In genomic region chr1:180157108-180157507, GRCh38 we compare ENCODE assay signal across 10 cellular contexts. TPM values are rescaled to one million over a fixed set of nuclear protein-coding genes. Genes with fewer than 3 reads are reported as not detected.
DNase-seq lines count a peak whose midpoint lies in the region; ATAC-seq and TF ChIP-seq lines count a peak whose summit lies in the region.
"Had no signal": no experiment of that assay in that cellular context is flagged by ENCODE, and none has a peak within 500 bp of the region (broad histone marks: within the 10 kb centered on the region; RNA-seq: fewer than 3 reads in every experiment).

No MANE protein-coding gene starts in this region.

- peaks cover 12 to 41% (median 31%) of the 10 kb centered on the region in 4 donors for H3K4me1 ChIP-seq in liver (ENCODE audit: control insufficient read depth in 4 of 4, insufficient read depth in 4 of 4, low read length in 3 of 4)

- in situ Hi-C loops in astrocyte of the spinal cord (cut with HindIII; ENCODE audit: low sequenced_read_pairs): no loop called here

- H3K27me3 ChIP-seq in liver (ENCODE audit: control insufficient read depth in 4 of 4, insufficient read depth in 4 of 4, low read length in 3 of 4): peaks cover 0 to 3% (median 0%) of the 10 kb centered on the region in 4 donors

- H3K27ac ChIP-seq in liver (ENCODE audit: low read depth in 1 of 2, low read length in 2 of 2): peak overlapping the region; percentile 58 to 63

- no peak for ATAC-seq in GM18861 (IDR thresholded peaks at IDR 0.05; ENCODE audit: unreplicated experiment)

- H3K4me3 ChIP-seq in astrocyte of the spinal cord (ENCODE audit: low read depth, low read length) (no peak overlapping the region), liver (ENCODE audit: low read depth in 1 of 3, low read length in 3 of 3) (no peak overlapping the region)

- H3K9ac ChIP-seq in liver (ENCODE audit: low read depth in 1 of 2, low read length in 2 of 2): peak overlapping the region in 1 of 2 donors; percentile 6

- peak; percentile 75 for DNase-seq in A172 (ENCODE audit: low spot score)
- peak; percentile 21 for DNase-seq in HK-2 (ENCODE audit: unreplicated experiment)
- DNase-seq in astrocyte of the spinal cord (ENCODE audit: low read depth, low spot score): peak; percentile 64
- no peak for DNase-seq in dermis blood vessel endothelial cell
- no peak for DNase-seq in activated CD4-positive, alpha-beta T cell treated with anti-CD3 and anti-CD28 coated beads for 1 hour
- DNase-seq in stimulated activated CD4-positive, alpha-beta T cell treated with anti-CD3 and anti-CD28 coated beads, Interleukin-12 subunit alpha, Interleukin-12 subunit beta, amount 100 ng/mL, for 4 hours: no peak
- DNase-seq: CD8-positive, alpha-beta memory T cell; retina had no signal

- no peaks in the 10 kb centered on the region for H3K9me3 ChIP-seq in liver (ENCODE audit: control insufficient read depth in 4 of 4, low read length in 3 of 4)

- WGBS in liver: 57% methylated on average over 4 of the region's 4 CpGs

- TF ChIP-seq RAD21 in liver (IDR thresholded peaks at IDR 0.05): no peak

- no peak for TF ChIP-seq CTCF in astrocyte of the spinal cord (IDR thresholded peaks at IDR 0.05; ENCODE audit: low read depth, low read length)
- no peak for TF ChIP-seq CTCF in liver (IDR thresholded peaks at IDR 0.05; ENCODE audit: low read depth, low read length, missing input control)

- no peaks in the 10 kb centered on the region for H3K36me3 ChIP-seq in liver (ENCODE audit: control insufficient read depth in 4 of 4, insufficient read depth in 3 of 4, low read depth in 1 of 4, low read length in 3 of 4)

TF ChIP-seq in liver, 16 proteins besides CTCF, POLR2A, EP300 and RAD21:
- TF ChIP-seq YY1 (IDR thresholded peaks at IDR 0.05) (no peak), RXRA (IDR thresholded peaks at IDR 0.05) (no peak), FOXA1 (IDR thresholded peaks at IDR 0.05) (no peak), FOXA2 (IDR thresholded peaks at IDR 0.05) (no peak), NR2F2 (IDR thresholded peaks at IDR 0.05) (no peak), EGR1 (IDR thresholded peaks at IDR 0.05; ENCODE audit: low read depth in 2 of 2) (no peak), SP1 (IDR thresholded peaks at IDR 0.05) (no peak), MAX (IDR thresholded peaks at IDR 0.05) (no peak), REST (IDR thresholded peaks at IDR 0.05) (no peak), TAF1 (conservative IDR thresholded peaks at IDR 0.05) (no peak)

RNA-seq across cellular contexts. Expression of gene QSOX1, which starts 2.4 kb away (rescaled TPM):
- total RNA-seq in A172 (2014; rRNA removed; shearing (Covaris generic)): 222 and 273 TPM in 2 replicates
- 10 to 100 TPM; 14.3 to 46.4 TPM for total RNA-seq in liver
- polyA plus RNA-seq in liver: 10 to 100 TPM; 29.8 to 49.2 TPM
- 100 and 121 TPM in 2 replicates for total RNA-seq in dermis blood vessel endothelial cell

Comparison
In these comparisons a context has a peak if more than half of its experiments do, and no peak if none do; other contexts are left out.
1. DNase-seq: peak in A172 (single experiment), HK-2 (single experiment) and astrocyte of the spinal cord (single experiment); none in dermis blood vessel endothelial cell (single experiment), activated CD4-positive, alpha-beta T cell treated with anti-CD3 and anti-CD28 coated beads for 1 hour (single experiment) and stimulated activated CD4-positive, alpha-beta T cell treated with anti-CD3 and anti-CD28 coated beads, Interleukin-12 subunit alpha, Interleukin-12 subunit beta, amount 100 ng/mL, for 4 hours (single experiment).